19 cellular contexts compared by ENCODE assay signal in genomic region chr2:6730003-6730402, GRCh38.
"Had no signal": no experiment of that assay in that cellular context is flagged by ENCODE, and none has a peak within 500 bp of the region (broad histone marks: within the 10 kb centered on the region; RNA-seq: fewer than 3 reads in every experiment).

No MANE protein-coding gene starts in this region.

- DNase-seq: IMR-90, Karpas-422, KG1, MM.1S, NCI-H1092 treated with DMSO at 0.1 percent for 48 hours, NCI-H1436, NCI-H187, NCI-H2029, NCI-H2081 treated with DMSO at 0.1 percent for 48 hours, NCI-H2171, NCI-H226, NCI-H446, NCI-H510A, NCI-H524 treated with DMSO at 0.1 percent for 48 hours, NCI-H69, NCI-H774, SHP77 had no signal

- ATAC-seq: HepG2, Panc1 had no signal
